In the genomic region with DNA sequence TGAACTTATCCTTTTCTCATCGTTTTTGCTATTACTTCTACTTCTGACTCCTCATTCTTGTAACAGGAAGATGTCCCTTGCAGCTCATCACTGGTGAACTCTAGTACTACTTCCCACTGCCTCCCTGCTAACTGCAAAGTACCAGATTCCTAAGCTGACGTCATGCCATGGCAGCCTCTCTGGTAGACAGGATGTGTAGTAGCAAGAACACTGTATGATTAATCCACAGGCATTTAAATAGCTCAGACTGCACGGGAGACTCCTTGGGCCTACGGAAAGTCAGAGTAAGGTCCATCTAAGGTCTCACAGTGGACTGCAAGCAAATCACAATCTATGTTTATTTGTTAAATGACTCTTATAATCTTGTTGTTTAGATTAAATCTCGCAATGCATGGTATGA, we compare ENCODE assay signal across 10 cellular contexts. TPM values are rescaled to one million over a fixed set of nuclear protein-coding genes. Genes with fewer than 3 reads are reported as not detected.
DNase-seq lines count a peak whose midpoint lies in the region; ATAC-seq and TF ChIP-seq lines count a peak whose summit lies in the region.
"Had no signal": no experiment of that assay in that cellular context is flagged by ENCODE, and none has a peak within 500 bp of the region (broad histone marks: within the 10 kb centered on the region; RNA-seq: fewer than 3 reads in every experiment).

No MANE protein-coding gene starts in this region.

- intact Hi-C loops in transverse colon (cut with DNase I; ENCODE audit: low total_unique reads) = no loop called here

- H3K27ac ChIP-seq in transverse colon = peak overlapping the region in 1 of 4 donors; percentile 8
- H3K27ac ChIP-seq: 22Rv1 had no signal

- no peak for TF ChIP-seq POLR2A in transverse colon (IDR thresholded peaks at IDR 0.05)

- no peak for ATAC-seq in GM18873 (IDR thresholded peaks at IDR 0.05; ENCODE audit: low FRiP score, unreplicated experiment)
- no peak for ATAC-seq in HG03139 (IDR thresholded peaks at IDR 0.05; ENCODE audit: unreplicated experiment)

- in situ Hi-C loops in astrocyte of the cerebellum (cut with HindIII; ENCODE audit: low sequenced_read_pairs) (loop anchor here (10.0 kb wide), 1 partner anchor 157 kb away; no protein-coding TSS in a partner anchor), transverse colon (cut with MboI; ENCODE audit: low pct_ligation_motif_present in 1 of 4, low pct_unique_long_range_greater_than_20kb in 1 of 4, low sequenced_read_pairs in 3 of 4) (no loop called here)

- H3K27me3 ChIP-seq in transverse colon = no peaks in the 10 kb centered on the region

- H3K36me3 ChIP-seq in transverse colon = no peaks in the 10 kb centered on the region

- TF ChIP-seq EP300 in transverse colon (IDR thresholded peaks at IDR 0.05; ENCODE audit: low read depth) = no peak

- H3K4me3 ChIP-seq in astrocyte of the cerebellum (ENCODE audit: low read depth, low read length) (no peak overlapping the region), transverse colon (no peak overlapping the region)

- DNase-seq in DMS 273 (lab: John Stamatoyannopoulos, UW; ENCODE audit: unreplicated experiment) (peak; percentile 1), DMS 273 treated with DMSO at 0.1 percent for 48 hours (lab: John Stamatoyannopoulos, UW) (no peak), astrocyte of the cerebellum (ENCODE audit: low read depth) (peak; percentile 94), iPS-NIHi11 (ENCODE audit: low spot score) (peak; percentile 24), transverse colon (peak; percentile 39)
- no peak for DNase-seq in stimulated activated naive CD4-positive, alpha-beta T cell treated with Interleukin-2 at 50 U/mL for 16 hours (lab: John Stamatoyannopoulos, UW)
- DNase-seq: NCI-H524 had no signal

- TF ChIP-seq CTCF in astrocyte of the cerebellum (IDR thresholded peaks at IDR 0.05; ENCODE audit: low read depth, low read length, missing control alignments) (no peak), transverse colon (IDR thresholded peaks at IDR 0.05) (no peak)

- 40 to 67% methylated on average over 1 to 5 of the region's 5 CpGs for WGBS in transverse colon (ENCODE audit: low coverage in 1 of 2), 2 donors

- H3K9me3 ChIP-seq in transverse colon = no peaks in the 10 kb centered on the region

- H3K4me1 ChIP-seq in transverse colon = peaks cover 0 to 6% (median 1%) of the 10 kb centered on the region in 4 donors

RNA-seq across cellular contexts. Expression of gene DNAI7, which starts 43.5 kb away (rescaled TPM):
- under 1 TPM in 1 of 4 donors, not detected in 3; 0.32 TPM for total RNA-seq in transverse colon

RNA-seq across cellular contexts. Expression of gene ETFRF1, which starts 43.6 kb away (rescaled TPM):
- 10 to 100 TPM in 3 of 4 donors, 1 to 10 TPM in 1; 3.6 to 84.2 (median 24.1) TPM for total RNA-seq in transverse colon

Comparison
In these comparisons a context has a peak if more than half of its experiments do, and no peak if none do; other contexts are left out.
1. DNase-seq: peak in DMS 273 (single experiment), astrocyte of the cerebellum (single experiment), iPS-NIHi11 (single experiment) and transverse colon (single experiment); none in DMS 273 treated with DMSO at 0.1 percent for 48 hours (single experiment) and stimulated activated naive CD4-positive, alpha-beta T cell treated with Interleukin-2 at 50 U/mL for 16 hours (single experiment).